8 cellular contexts compared by ENCODE assay signal in the genomic region with DNA sequence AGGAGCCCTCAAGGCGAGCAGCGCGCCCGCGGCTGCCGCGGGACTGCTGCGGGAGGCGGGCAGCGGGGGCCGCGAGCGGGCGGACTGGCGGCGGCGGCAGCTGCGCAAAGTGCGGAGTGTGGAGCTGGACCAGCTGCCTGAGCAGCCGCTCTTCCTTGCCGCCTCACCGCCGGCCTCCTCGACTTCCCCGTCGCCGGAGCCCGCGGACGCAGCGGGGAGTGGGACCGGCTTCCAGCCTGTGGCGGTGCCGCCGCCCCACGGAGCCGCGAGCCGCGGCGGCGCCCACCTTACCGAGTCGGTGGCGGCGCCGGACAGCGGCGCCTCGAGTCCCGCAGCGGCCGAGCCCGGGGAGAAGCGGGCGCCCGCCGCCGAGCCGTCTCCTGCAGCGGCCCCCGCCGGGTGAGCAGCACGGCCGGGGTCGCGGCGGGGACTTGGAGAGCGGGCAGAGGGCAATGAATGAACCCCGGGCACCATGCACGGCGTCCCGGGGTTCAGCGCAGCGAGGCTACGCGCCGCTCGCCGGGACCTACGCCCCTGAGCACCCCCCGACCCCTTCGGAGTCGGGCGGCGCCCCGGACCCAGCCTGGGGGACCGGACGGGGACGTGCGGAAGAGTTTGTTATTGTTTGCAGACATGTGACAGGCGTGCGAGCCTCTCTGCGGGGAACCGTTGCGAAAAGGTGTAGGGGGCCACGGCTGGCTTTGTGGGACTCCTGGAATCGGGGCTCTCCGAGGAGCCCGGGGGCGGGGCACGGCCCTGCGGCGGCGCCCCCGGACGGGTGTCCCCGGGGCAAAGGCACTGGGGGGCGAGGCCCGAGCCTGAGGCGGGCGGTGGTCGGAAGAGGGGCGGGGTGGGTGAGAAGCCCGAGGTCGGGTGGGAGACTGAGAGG. TPM values are rescaled to one million over a fixed set of nuclear protein-coding genes. Genes with fewer than 3 reads are reported as not detected.
A peak's percentile ranks its signal among the peaks of the same experiment; 100 is the strongest.
DNase-seq lines count a peak whose midpoint lies in the region; ATAC-seq, FAIRE-seq and TF ChIP-seq lines count a peak whose summit lies in the region.

No MANE protein-coding gene starts in this region.

- H2AK5ac ChIP-seq in H1 (ENCODE audit: low read depth, low read length), result no peak overlapping the region

- no peak overlapping the region for H3K18ac ChIP-seq in H1 (ENCODE audit: extremely low read depth, low read length)

- no peaks in the 10 kb centered on the region for H3K9me2 ChIP-seq in GM23338 (ENCODE audit: insufficient read depth)
- no peaks in the 10 kb centered on the region for H3K9me2 ChIP-seq in Karpas-422 (replicated peaks; ENCODE audit: insufficient read depth, low read length)

- peak overlapping the region; percentile 88; the same call in 1 of the 2 replicates for H4K8ac ChIP-seq in H1 (ENCODE audit: extremely low read depth, insufficient read depth, low read length)

- 1% methylated on average over 30 of the region's 116 CpGs; no CpG with 5 or more reads in 1 of the 2 experiments for WGBS in H1 (ENCODE audit: extremely low coverage in 1 of 2, insufficient coverage in 1 of 2, insufficient read length in 1 of 2, insufficient replicate concordance in 2 of 2, low coverage in 1 of 2, low lambda C conversion rate in 2 of 2, missing lambda C conversion rate in 1 of 2), 2 experiments

- H3K23me2 ChIP-seq in H1 (ENCODE audit: low read depth, low read length), result peaks cover 14% of the 10 kb centered on the region

- peaks cover 5% of the 10 kb centered on the region for H3F3A ChIP-seq in GM23338 (replicated peaks; ENCODE audit: low read depth)

- no peak overlapping the region for H2BK5ac ChIP-seq in H1 (ENCODE audit: low read depth, low read length)

- TF ChIP-seq CTCF in GM10266 (IDR thresholded peaks at IDR 0.05; ENCODE audit: control insufficient read depth, insufficient read depth, low read depth, missing control alignments) (no peak), GM23338 (conservative IDR thresholded peaks at IDR 0.05; ENCODE audit: low read depth in 2 of 2) (no peak), H1 (IDR thresholded peaks at IDR 0.05; ENCODE audit: control extremely low read depth in 1 of 3, insufficient read depth in 1 of 3, low read depth in 1 of 3, low read length in 3 of 3) (no peak)

- H3K27me3 Mint-ChIP-seq in GM23338 (ENCODE audit: insufficient read depth, low read depth, poor library complexity), result peaks cover 8% of the 10 kb centered on the region
- H3K27me3 Mint-ChIP-seq in activated CD4-positive, alpha-beta memory T cell treated with anti-CD3 and anti-CD28 coated beads for 36 hours, result no peaks in the 10 kb centered on the region

- H3K79me1 ChIP-seq in H1 (ENCODE audit: low read depth, low read length), result no peaks in the 10 kb centered on the region

- H3K9me3 ChIP-seq in Karpas-422 (ENCODE audit: low read length) (no peaks in the 10 kb centered on the region), H1 (ENCODE audit: insufficient read depth in 2 of 2, low read depth in 1 of 2, low read length in 1 of 2) (no peaks in the 10 kb centered on the region), mucosa of stomach (ENCODE audit: control insufficient read depth, low read length) (no peaks in the 10 kb centered on the region)

- peak overlapping the region; percentile 88; the same call in 2 of the 3 replicates for H3K4me3 Mint-ChIP-seq in GM23338
- H3K4me3 Mint-ChIP-seq in activated CD4-positive, alpha-beta memory T cell treated with anti-CD3 and anti-CD28 coated beads for 36 hours, result peak overlapping the region; percentile 86

- peak overlapping the region; percentile 98 for H3K4me2 ChIP-seq in GM23338
- peak overlapping the region; percentile 94 for H3K4me2 ChIP-seq in Karpas-422 (ENCODE audit: low read depth, low read length, poor library complexity, severe bottlenecking)
- H3K4me2 ChIP-seq in H1 (ENCODE audit: insufficient read depth in 1 of 2, low read depth in 2 of 2, low read length in 2 of 2), result peak overlapping the region; percentile 79 to 97

- no peak overlapping the region for H2BK20ac ChIP-seq in H1 (ENCODE audit: low read length)

- H2AFZ ChIP-seq in GM23338 (peak overlapping the region; percentile 49; the same call in 1 of the 2 replicates), Karpas-422 (ENCODE audit: low read length) (no peak overlapping the region), H1 (ENCODE audit: low read length) (no peak overlapping the region)

- H3K4me3 ChIP-seq in GM23338 (peak overlapping the region; percentile 91), Karpas-422 (ENCODE audit: low read length) (peak overlapping the region; percentile 87), H1 (ENCODE audit: extremely low read depth in 1 of 4, insufficient read depth in 2 of 4, low read depth in 3 of 4, low read length in 4 of 4) (peak overlapping the region; percentile 48 to 78 (median 65)), mucosa of stomach (ENCODE audit: low read length) (peak overlapping the region; percentile 54)

- no peak overlapping the region for H4K91ac ChIP-seq in H1 (replicated peaks; ENCODE audit: insufficient read length, low read length)

- no peak for TF ChIP-seq RAD21 in H1 (IDR thresholded peaks at IDR 0.05 in 1 of 2, conservative IDR thresholded peaks at IDR 0.05 in 1 of 2; ENCODE audit: low read depth in 2 of 2, low read length in 2 of 2)

- FAIRE-seq in H1 (lab: Jason Lieb, UNC), result no peak

- H3K56ac ChIP-seq in H1 (replicated peaks; ENCODE audit: insufficient read length, low read depth, low read length), result no peak overlapping the region

- H2BK12ac ChIP-seq in H1 (ENCODE audit: low read depth, low read length), result no peak overlapping the region

- intact Hi-C loops in activated CD4-positive, alpha-beta memory T cell treated with anti-CD3 and anti-CD28 coated beads for 36 hours (cut with micrococcal nuclease), result loop anchor here (1.0 to 10.0 kb wide), 10 partner anchors 79 to 671 kb away; partner anchors contain the start of genes MIER3 and SETD9

- TF ChIP-seq POLR2A in H1 (IDR thresholded peaks at IDR 0.05; ENCODE audit: control extremely low read depth in 1 of 2, low read depth in 2 of 2, low read length in 2 of 2), result no peak

- H3K4me1 ChIP-seq in GM23338 (ENCODE audit: insufficient read depth) (peaks cover 38% of the 10 kb centered on the region), Karpas-422 (ENCODE audit: low read length) (peaks cover 73% of the 10 kb centered on the region), H1 (replicated peaks in 1 of 4; ENCODE audit: control insufficient read depth in 3 of 4, insufficient read depth in 4 of 4, low read length in 3 of 4) (peaks cover 0 to 8% (median 2%) of the 10 kb centered on the region in 4 experiments; a peak in 5 of 7 replicates), mucosa of stomach (ENCODE audit: control insufficient read depth, insufficient read depth, low read length) (peaks cover 3% of the 10 kb centered on the region)

- H3K9ac ChIP-seq in Karpas-422 (ENCODE audit: low read length) (peak overlapping the region; percentile 88), H1 (replicated peaks in 1 of 4; ENCODE audit: extremely low read depth in 1 of 4, low read depth in 3 of 4, low read length in 3 of 4) (peak overlapping the region in 2 of 4 experiments; percentile 63 to 91; a peak in 3 of 7 replicates), mucosa of stomach (ENCODE audit: low read length) (peak overlapping the region; percentile 85)

- no peak overlapping the region for H3K27ac ChIP-seq in GM23338 (ENCODE audit: low read depth)
- H3K27ac ChIP-seq in Karpas-422 (ENCODE audit: low read length), result peak overlapping the region; percentile 91
- H3K27ac ChIP-seq in H1 (ENCODE audit: low read depth, low read length), result peak overlapping the region; percentile 28; the same call in 1 of the 2 replicates
- peak overlapping the region; percentile 42 for H3K27ac ChIP-seq in temporal lobe (ENCODE audit: low read depth, low read length)

- peak; percentile 10 for ATAC-seq in GM23338

- TF ChIP-seq EP300 in H1 (IDR thresholded peaks at IDR 0.05; ENCODE audit: borderline replicate concordance in 1 of 2, low read depth in 2 of 2, low read length in 2 of 2), result no peak

- peaks cover 45% of the 10 kb centered on the region for H3K4me1 Mint-ChIP-seq in GM23338
- peaks cover 41% of the 10 kb centered on the region for H3K4me1 Mint-ChIP-seq in activated CD4-positive, alpha-beta memory T cell treated with anti-CD3 and anti-CD28 coated beads for 36 hours (ENCODE audit: low read depth)

- H4K20me1 ChIP-seq in GM23338 (replicated peaks; ENCODE audit: insufficient read depth) (0 out of 2 replicates have a peak, but pooled peaks cover 7% of the 10 kb centered on the region), Karpas-422 (ENCODE audit: insufficient read depth, low read depth, low read length) (peaks cover 14% of the 10 kb centered on the region; the same call in 1 of the 2 replicates), H1 (replicated peaks in 1 of 2; ENCODE audit: control insufficient read depth in 1 of 2, insufficient read depth in 2 of 2, low read length in 2 of 2) (peaks cover 0 to 8% of the 10 kb centered on the region in 2 experiments)

- no peak overlapping the region for H4K5ac ChIP-seq in H1 (ENCODE audit: insufficient read length, low read depth, low read length)

- DNase-seq in GM10266 (ENCODE audit: extremely low spot score) (peak; percentile 69), GM23338 (ENCODE audit: low spot score) (peak; percentile 46), Karpas-422 (peak; percentile 71), H1 (ENCODE audit: low read depth in 1 of 2, low spot score in 2 of 2) (peak in 1 of 2 experiments; percentile 72), OCI-M2 (lab: John Stamatoyannopoulos, UW; ENCODE audit: unreplicated experiment) (no peak)
- peak; percentile 61 for DNase-seq in activated CD4-positive, alpha-beta memory T cell treated with anti-CD3 and anti-CD28 coated beads for 36 hours

- H3K36me3 ChIP-seq in GM23338 (ENCODE audit: insufficient read depth) (no peaks in the 10 kb centered on the region), Karpas-422 (ENCODE audit: insufficient read depth, low read length) (peaks cover 7% of the 10 kb centered on the region), H1 (ENCODE audit: control insufficient read depth in 2 of 4, insufficient read depth in 4 of 4, low read length in 3 of 4) (no peaks in the 10 kb centered on the region), mucosa of stomach (ENCODE audit: control insufficient read depth, insufficient read depth, low read length) (no peaks in the 10 kb centered on the region)

- no peak overlapping the region for H2BK15ac ChIP-seq in H1 (ENCODE audit: low read length)

- no peak overlapping the region for H2BK120ac ChIP-seq in H1 (replicated peaks; ENCODE audit: low read depth, low read length)

- H3K36me3 Mint-ChIP-seq in GM23338 (ENCODE audit: low read depth), result no peaks in the 10 kb centered on the region
- H3K36me3 Mint-ChIP-seq in activated CD4-positive, alpha-beta memory T cell treated with anti-CD3 and anti-CD28 coated beads for 36 hours, result no peaks in the 10 kb centered on the region

- no peak overlapping the region for H3K27ac Mint-ChIP-seq in GM23338
- H3K27ac Mint-ChIP-seq in activated CD4-positive, alpha-beta memory T cell treated with anti-CD3 and anti-CD28 coated beads for 36 hours, result peak overlapping the region; percentile 88

- H3K79me2 ChIP-seq in GM23338 (replicated peaks; ENCODE audit: insufficient read depth), result peaks cover 37% of the 10 kb centered on the region
- H3K79me2 ChIP-seq in Karpas-422 (ENCODE audit: low read length), result peaks cover 48% of the 10 kb centered on the region
- peaks cover 0 to 35% of the 10 kb centered on the region in 2 experiments; a peak in 2 of 4 replicates for H3K79me2 ChIP-seq in H1 (ENCODE audit: control insufficient read depth in 1 of 2, insufficient read depth in 2 of 2, low read length in 2 of 2)

- H3K4ac ChIP-seq in H1 (replicated peaks; ENCODE audit: insufficient read length, low read depth, low read length), result no peak overlapping the region

- no peak overlapping the region for H3K14ac ChIP-seq in H1 (ENCODE audit: insufficient read length)

- no peaks in the 10 kb centered on the region for H3K9me3 Mint-ChIP-seq in GM23338
- H3K9me3 Mint-ChIP-seq in activated CD4-positive, alpha-beta memory T cell treated with anti-CD3 and anti-CD28 coated beads for 36 hours, result no peaks in the 10 kb centered on the region

- CTCF ChIA-PET in activated CD4-positive, alpha-beta memory T cell treated with anti-CD3 and anti-CD28 coated beads for 36 hours (lab: Charles Lee), result no interaction called here
- CTCF ChIA-PET in H1 (lab: Charles Lee; ENCODE audit: partially characterized antibody), result interaction anchor here (0.7 kb wide), 1 partner anchor 11 kb away, joined by 3 read pairs; no protein-coding TSS in a partner anchor

- peaks cover 36% of the 10 kb centered on the region for H3K27me3 ChIP-seq in GM23338 (ENCODE audit: insufficient read depth)
- H3K27me3 ChIP-seq in Karpas-422 (ENCODE audit: low read length), result no peaks in the 10 kb centered on the region
- H3K27me3 ChIP-seq in H1 (replicated peaks in 1 of 4; ENCODE audit: control insufficient read depth in 3 of 4, extremely low read depth in 1 of 4, insufficient read depth in 3 of 4, low read length in 3 of 4), result peaks cover 0 to 9% (median 0%) of the 10 kb centered on the region in 4 experiments; a peak in 1 of 7 replicates
- H3K27me3 ChIP-seq in mucosa of stomach (ENCODE audit: control insufficient read depth, insufficient read depth, low read length), result no peaks in the 10 kb centered on the region

- POLR2A ChIA-PET in activated CD4-positive, alpha-beta memory T cell treated with anti-CD3 and anti-CD28 coated beads for 36 hours (lab: Charles Lee), result interaction anchor here (0.9 to 1.4 kb wide), 2 partner anchors 98 to 336 kb away, joined by 3 to 4 read pairs; no protein-coding TSS in a partner anchor
- POLR2A ChIA-PET in H1 (lab: Charles Lee; ENCODE audit: partially characterized antibody), result interaction anchor here (0.6 to 0.8 kb wide), 2 partner anchors 263 to 723 kb away, joined by 3 read pairs; no protein-coding TSS in a partner anchor

- no peak overlapping the region for H3K23ac ChIP-seq in H1 (ENCODE audit: insufficient read length)

RNA-seq across cellular contexts. Expression of gene MAP3K1, which starts 0.6 kb away (rescaled TPM):
- total RNA-seq in GM23338 (2014; rRNA removed; shearing (Covaris generic)), result 13.0 and 14.4 TPM in 2 replicates
- polyA plus RNA-seq in GM23338 (2016; fragmentation: Nextera tagmentation; extraction: Ambion mirVana) (9.5 and 9.7 TPM in 2 replicates), H1 (2011; rRNA removed) (1.7 and 3.9 TPM in 2 replicates)
- total RNA-seq in Karpas-422 (2014; rRNA removed; shearing (Covaris generic); ENCODE audit: low replicate concordance), result 38.0 and 68.0 TPM in 2 replicates
- 10 to 100 TPM; 20.5 to 20.6 TPM for total RNA-seq in activated CD4-positive, alpha-beta memory T cell treated with anti-CD3 and anti-CD28 coated beads for 36 hours
- total RNA-seq in H1 (2021; fragmentation: NEBNext Ultra II Directional; extraction: Animal tissue kit (Norgen Biotek cat#: 25700)), result 11.4 and 11.8 TPM in 2 replicates
- polyA plus RNA-seq in H1 (2011; cell fraction: cytosol; rRNA removed), result 3.9 TPM
- polyA plus RNA-seq in H1 (2011; cell fraction: nucleus; rRNA removed), result 2.8 TPM
- 2.8 to 5.7 TPM (median 4.2 TPM) in 4 replicates for polyA plus RNA-seq in H1 (2012, experiment 1 of 2)
- polyA plus RNA-seq in H1 (2012, experiment 2 of 2), result 0.52 TPM
- 5.5 TPM for polyA plus RNA-seq in H1 (2013, experiment 1 of 2)
- polyA plus RNA-seq in H1 (2013, experiment 2 of 2), result 5.5 TPM
- 13.9 and 18.7 TPM in 2 replicates for polyA minus RNA-seq in H1 (2011; rRNA and poly(A)+ RNA removed)
- polyA minus RNA-seq in H1 (2011; cell fraction: cytosol; rRNA and poly(A)+ RNA removed), result 8.1 TPM
- polyA minus RNA-seq in H1 (2011; cell fraction: nucleus; rRNA and poly(A)+ RNA removed), result 10.2 TPM
- total RNA-seq in temporal lobe, result 16.0 TPM
